Comparison of ENCODE assay signal across 1 cellular context in the genomic region with DNA sequence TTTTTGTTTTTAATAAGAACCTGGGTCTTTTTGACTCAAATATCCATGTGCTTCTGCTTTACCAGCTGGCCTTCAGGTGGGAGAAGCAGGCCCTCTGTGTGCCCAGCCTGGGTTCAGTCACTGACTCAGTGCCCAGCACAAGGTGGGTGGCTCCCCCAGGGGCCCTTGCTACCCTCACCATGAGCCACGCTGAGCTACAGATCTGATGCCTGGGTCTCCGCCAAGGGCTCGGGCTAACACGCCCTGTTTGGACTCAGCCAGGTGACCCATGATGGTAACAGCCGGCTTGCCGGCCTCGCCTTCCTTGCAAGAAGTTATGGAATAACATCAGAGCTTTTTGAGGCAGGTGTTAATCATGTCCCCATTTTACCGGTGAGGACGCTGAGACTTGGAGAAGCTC.
TF ChIP-seq lines count a peak whose summit lies in the region.

No MANE protein-coding gene starts in this region.

TF ChIP-seq in H1, 55 proteins besides CTCF, POLR2A, EP300 and RAD21:
- TF ChIP-seq RBBP5 (IDR thresholded peaks at IDR 0.05; ENCODE audit: borderline replicate concordance, low read depth, low read length) (no peak), TAF1 (IDR thresholded peaks at IDR 0.05; ENCODE audit: low read depth, low read length) (no peak), FOSL1 (IDR thresholded peaks at IDR 0.05; ENCODE audit: insufficient read depth, low read depth, low read length) (no peak), SIRT6 (IDR thresholded peaks at IDR 0.05; ENCODE audit: low read length) (no peak), CREB1 (IDR thresholded peaks at IDR 0.05) (no peak), RNF2 (IDR thresholded peaks at IDR 0.05; ENCODE audit: borderline replicate concordance, low read depth, low read length, missing control alignments, poor library complexity, severe bottlenecking) (no peak), CEBPB (IDR thresholded peaks at IDR 0.05; ENCODE audit: low read depth, low read length) (no peak), TCF12 (IDR thresholded peaks at IDR 0.05; ENCODE audit: low read depth, low read length) (no peak), GABPA (IDR thresholded peaks at IDR 0.05; ENCODE audit: borderline replicate concordance, insufficient read depth, low read length) (no peak), TBP (IDR thresholded peaks at IDR 0.05; ENCODE audit: low read depth, low read length) (no peak), YY1 (IDR thresholded peaks at IDR 0.05; ENCODE audit: low read depth, low read length) (no peak), NANOG (IDR thresholded peaks at IDR 0.05; ENCODE audit: insufficient read depth, low read depth, low read length, poor library complexity, severe bottlenecking) (no peak), EGR1 (IDR thresholded peaks at IDR 0.05; ENCODE audit: borderline replicate concordance, low read depth, low read length) (no peak), BRCA1 (IDR thresholded peaks at IDR 0.05; ENCODE audit: low read depth, low read length) (no peak)
TF ChIP-seq in H1: peak in this region for 0.
